Comparison of ENCODE assay signal across 28 cellular contexts in genomic region chr11:78685156-78685555, GRCh38.
"Had no signal": no experiment of that assay in that cellular context is flagged by ENCODE, and none has a peak within 500 bp of the region (broad histone marks: within the 10 kb centered on the region; RNA-seq: fewer than 3 reads in every experiment).

No MANE protein-coding gene starts in this region.

- H3K9ac ChIP-seq: neural progenitor cell, parathyroid adenoma had no signal

- DNase-seq: natural killer cell; occipital lobe; ovary; posterior cingulate gyrus; psoas muscle; right cardiac atrium; right lobe of liver; sigmoid colon; small intestine; spleen; stimulated activated CD4-positive, alpha-beta T cell treated with anti-CD3 and anti-CD28 coated beads, Interleukin-12 subunit alpha, Interleukin-12 subunit beta, amount 100 ng/mL, for 4 hours; stimulated activated CD4-positive, alpha-beta T cell treated with anti-CD3 and anti-CD28 coated beads, Interleukin-1b, Interleukin-23, amount 100 ng/mL, for 48 hours; stimulated activated CD4-positive, alpha-beta T cell treated with anti-CD3 and anti-CD28 coated beads, Interleukin-4, amount 100 ng/mL, for 1 hour; stimulated activated CD4-positive, alpha-beta T cell treated with anti-CD3 and anti-CD28 coated beads, Interleukin-4, amount 100 ng/mL, for 4 hours; stimulated activated CD8-positive, alpha-beta memory T cell treated with anti-CD3 and anti-CD28 coated beads, Interleukin-4, amount 100 ng/mL, for 48 hours; stimulated activated naive CD4-positive, alpha-beta T cell; stimulated activated naive CD8-positive, alpha-beta T cell treated with anti-CD3 and anti-CD28 coated beads, Interleukin-15, amount 100 ng/mL, for 72 hours; stimulated activated naive CD8-positive, alpha-beta T cell treated with anti-CD3 and anti-CD28 coated beads, Interleukin-15, Interleukin-2, amounts not matched to agents 100 U/mL and 50 U/mL, for 24 hours; substantia nigra; testis; tibial artery; transverse colon; upper lobe of right lung; uterus had no signal

- H3K27ac ChIP-seq: neural progenitor cell, ovary, parathyroid adenoma, psoas muscle, right lobe of liver, sigmoid colon, spleen, suprapubic skin, testis, tibial artery, transverse colon, upper lobe of right lung, uterus had no signal

- H3K79me2 ChIP-seq: parathyroid adenoma had no signal

- H3K36me3 ChIP-seq: neural progenitor cell, ovary, right lobe of liver, sigmoid colon, spleen, suprapubic skin, tibial artery, transverse colon, upper lobe of right lung, uterus had no signal

- H3K4me3 ChIP-seq: neural progenitor cell, ovary, psoas muscle, right lobe of liver, sigmoid colon, spleen, suprapubic skin, testis, tibial artery, transverse colon, upper lobe of right lung, uterus had no signal

- H3K4me1 ChIP-seq: parathyroid adenoma, psoas muscle, right lobe of liver, sigmoid colon, spleen, suprapubic skin, testis, tibial artery, transverse colon, upper lobe of right lung, uterus had no signal

- H3K27me3 ChIP-seq: neural progenitor cell, ovary, right lobe of liver, sigmoid colon, suprapubic skin, testis, tibial artery, transverse colon, upper lobe of right lung, uterus had no signal

- H2AFZ ChIP-seq: neural progenitor cell, parathyroid adenoma had no signal

- ATAC-seq: natural killer cell; psoas muscle; right cardiac atrium; right lobe of liver; stimulated activated memory B cell treated with anti-CD40 and anti-IgM and Interleukin-4, amounts not matched to agents 10 μg/mL and 1 μg/mL and 100 μg/mL, for 72 hours; stimulated activated naive CD8-positive, alpha-beta T cell treated with anti-CD3 and anti-CD28 coated beads, Interleukin-15, amount 100 ng/mL, for 72 hours; stimulated activated naive CD8-positive, alpha-beta T cell treated with anti-CD3 and anti-CD28 coated beads, Interleukin-15, Interleukin-2, amounts not matched to agents 100 U/mL and 50 U/mL, for 24 hours; upper lobe of right lung had no signal

- H3K4me2 ChIP-seq: neural progenitor cell had no signal

- H3K9me3 ChIP-seq: ovary, psoas muscle, right lobe of liver, sigmoid colon, spleen, suprapubic skin, testis, tibial artery, transverse colon, upper lobe of right lung, uterus had no signal
